Comparison of ENCODE assay signal across 24 cellular contexts in the genomic region with DNA sequence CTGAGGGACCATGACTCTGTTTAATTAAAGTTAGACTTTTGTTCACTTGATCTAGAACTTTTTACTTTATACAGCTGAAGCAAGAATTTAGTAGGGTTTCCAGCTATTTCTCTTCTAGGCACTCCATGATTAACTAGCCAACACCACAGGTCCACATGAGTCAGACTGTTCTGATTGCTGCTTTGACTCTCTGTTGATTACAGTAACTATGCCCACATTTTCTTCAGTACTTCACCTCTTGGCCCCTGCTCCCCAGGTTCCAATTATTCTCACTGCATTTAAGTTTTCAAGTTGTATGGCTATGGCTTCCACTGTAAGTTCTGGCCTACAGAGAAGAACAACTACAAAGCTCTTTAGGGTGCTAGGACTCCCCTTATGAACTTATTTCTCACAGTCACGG.
"Had no signal": no experiment of that assay in that cellular context is flagged by ENCODE, and none has a peak within 500 bp of the region (broad histone marks: within the 10 kb centered on the region; RNA-seq: fewer than 3 reads in every experiment).

No MANE protein-coding gene starts in this region.

- H3K27ac ChIP-seq: breast epithelium, gastrocnemius medialis, left lung, neutrophil, skin epidermis, upper lobe of left lung had no signal

- H3K4me3 ChIP-seq: breast epithelium, gastrocnemius medialis, left lung, lung, skin epidermis, upper lobe of left lung had no signal

- H3K9me3 ChIP-seq: breast epithelium, gastrocnemius medialis, neutrophil, upper lobe of left lung had no signal

- H3K27me3 ChIP-seq: breast epithelium, gastrocnemius medialis, left lung, neutrophil, upper lobe of left lung had no signal

- H3K36me3 ChIP-seq: breast epithelium, gastrocnemius medialis, left lung, neutrophil, upper lobe of left lung had no signal

- ATAC-seq: activated T-cell treated with anti-CD3 and anti-CD28 coated beads, Interleukin-2, amount 50 U/mL, for 72 hours; gastrocnemius medialis; left lung; sciatic nerve had no signal

- H3K4me1 ChIP-seq: breast epithelium, gastrocnemius medialis, left lung, upper lobe of left lung had no signal

- DNase-seq: activated CD4-positive, alpha-beta T cell treated with anti-CD3 and anti-CD28 coated beads for 4 hours; activated CD4-positive, alpha-beta T cell treated with anti-CD3 and anti-CD28 coated beads, Interleukin-2, amount 50 U/mL, for 4 hours; activated naive CD4-positive, alpha-beta T cell treated with Interleukin-2 at 50 U/mL for 16 hours; activated T-cell treated with anti-CD3 and anti-CD28 coated beads for 4 hours; activated T-cell treated with anti-CD3 and anti-CD28 coated beads, Interleukin-2, amount 50 U/mL, for 72 hours; aorta; dermis blood vessel endothelial cell; effector CD8-positive, alpha-beta T cell; erythroblast; gastrocnemius medialis; hippocampal formation; kidney; left lung; naive B cell; nephron progenitor cell; stimulated activated CD4-positive, alpha-beta T cell treated with anti-CD3 and anti-CD28 coated beads, Interleukin-12 subunit alpha, Interleukin-12 subunit beta, amount 100 ng/mL, for 4 hours; stimulated activated CD4-positive, alpha-beta T cell treated with anti-CD3 and anti-CD28 coated beads, Interleukin-4, amount 100 ng/mL, for 1 hour; T-helper 1 cell; upper lobe of left lung had no signal
